ENCODE assay signal across 1 cellular context in genomic region chr12:46218509-46219095, GRCh38.
TF ChIP-seq lines count a peak whose summit lies in the region.

No MANE protein-coding gene starts in this region.

TF ChIP-seq in WTC11, 78 proteins besides CTCF, POLR2A, EP300 and RAD21 (continued from another document):
- TF ChIP-seq ZMAT4 (CRISPR knock-in tag; IDR thresholded peaks at IDR 0.05) (no peak), ZNF396 (CRISPR knock-in tag; IDR thresholded peaks at IDR 0.05; ENCODE audit: borderline replicate concordance) (no peak), FOXK1 (CRISPR knock-in tag; IDR thresholded peaks at IDR 0.05) (no peak)
TF ChIP-seq in WTC11: peak in this region for 0.
